28 cellular contexts compared by ENCODE assay signal in the genomic region with DNA sequence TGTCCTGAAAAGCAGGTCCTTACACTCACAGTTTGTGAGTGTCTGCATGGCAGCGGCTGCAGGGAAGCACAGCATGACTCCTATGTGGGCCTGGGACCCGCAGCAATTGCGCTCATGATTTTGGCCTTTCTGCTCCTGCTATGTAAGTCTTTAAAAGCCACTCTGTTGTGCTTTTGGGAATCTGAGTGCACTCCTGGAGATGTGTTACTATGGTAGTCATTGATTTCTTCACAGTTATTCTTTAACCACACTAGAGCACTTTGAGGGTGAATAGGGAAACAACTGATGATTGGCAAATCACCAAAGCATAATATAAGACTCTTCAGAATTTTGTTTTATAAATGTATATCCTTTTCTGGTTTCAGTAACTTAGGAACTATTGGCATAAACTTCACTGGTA. TPM values are rescaled to one million over a fixed set of nuclear protein-coding genes. Genes with fewer than 3 reads are reported as not detected.
DNase-seq lines count a peak whose midpoint lies in the region; ATAC-seq, FAIRE-seq and TF ChIP-seq lines count a peak whose summit lies in the region.
"Had no signal": no experiment of that assay in that cellular context is flagged by ENCODE, and none has a peak within 500 bp of the region (broad histone marks: within the 10 kb centered on the region; RNA-seq: fewer than 3 reads in every experiment).

No MANE protein-coding gene starts in this region.

- H3K4me1 ChIP-seq in HepG2 (ENCODE audit: insufficient read depth, low read length), result peaks cover 8% of the 10 kb centered on the region
- no peaks in the 10 kb centered on the region for H3K4me1 ChIP-seq in upper lobe of right lung
- no peaks in the 10 kb centered on the region for H3K4me1 ChIP-seq in MM.1S (ENCODE audit: low read length)
- H3K4me1 ChIP-seq: A549, SJCRH30 had no signal

- CTCF ChIA-PET in HepG2 (lab: Yijun Ruan, JAX; ENCODE audit: low intra/inter-chr PET ratio, low total read pairs), result no interaction called here

- no peaks in the 10 kb centered on the region for H3F3A ChIP-seq in MM.1S (ENCODE audit: insufficient read depth, low read length)

- H3K27me3 ChIP-seq in HepG2 (ENCODE audit: control insufficient read depth in 1 of 2, insufficient read depth in 2 of 2, low read length in 2 of 2) (no peaks in the 10 kb centered on the region), upper lobe of right lung (no peaks in the 10 kb centered on the region), MM.1S (replicated peaks; ENCODE audit: insufficient read depth, low read length) (no peaks in the 10 kb centered on the region)
- H3K27me3 ChIP-seq: BLaER1 treated with 17β-estradiol and CSF1 and Interleukin-3, amounts not matched to agents 10 nM and 100 nM; SJCRH30 had no signal

- 97% methylated on average over 3 of the region's 3 CpGs for WGBS in HepG2 (ENCODE audit: low lambda C conversion rate)

- H3K27ac ChIP-seq in HepG2 (ENCODE audit: extremely low read length, insufficient read depth, low read length), result peak overlapping the region; percentile 31
- no peak overlapping the region for H3K27ac ChIP-seq in upper lobe of right lung
- H3K27ac ChIP-seq in MM.1S (ENCODE audit: low read length), result no peak overlapping the region
- H3K27ac ChIP-seq: A549; BLaER1 treated with 17β-estradiol and CSF1 and Interleukin-3, amounts not matched to agents 10 nM and 100 nM; PC-9; SJCRH30 had no signal

- TF ChIP-seq RAD21 in HepG2 (CRISPR knock-in tag; IDR thresholded peaks at IDR 0.05), result no peak

- ATAC-seq in HepG2, result peak; percentile 80
- peak; percentile 47 for ATAC-seq in upper lobe of right lung
- no peak for ATAC-seq in GM21619 (IDR thresholded peaks at IDR 0.05; ENCODE audit: unreplicated experiment)
- no peak for ATAC-seq in HG03045 (IDR thresholded peaks at IDR 0.05; ENCODE audit: unreplicated experiment)
- ATAC-seq: A549, Right ventricle myocardium inferior, SK-N-SH treated with all-trans-retinoic acid at 6 μM for 48 hours had no signal

- intact Hi-C loops in HepG2 (cut with micrococcal nuclease; ENCODE audit: unreplicated experiment), result no loop called here
- intact Hi-C loops in upper lobe of right lung (cut with DNase I), result no loop called here

- TF ChIP-seq CTCF in HepG2 (CRISPR knock-in tag; IDR thresholded peaks at IDR 0.05) (no peak), upper lobe of right lung (IDR thresholded peaks at IDR 0.05) (no peak), MM.1S (IDR thresholded peaks at IDR 0.05; ENCODE audit: low read length) (no peak)

- POLR2A ChIA-PET in HepG2 (lab: Yijun Ruan, JAX), result no interaction called here

- no peaks in the 10 kb centered on the region for H3K9me2 ChIP-seq in MM.1S (replicated peaks; ENCODE audit: insufficient read depth, low read length)

- TF ChIP-seq EP300 in HepG2 (IDR thresholded peaks at IDR 0.05; ENCODE audit: low read depth in 2 of 2, low read length in 2 of 2) (no peak), HepG2 (CRISPR knock-in tag; IDR thresholded peaks at IDR 0.05; ENCODE audit: borderline replicate concordance) (no peak)

- DNase-seq in NCI-H128 (lab: John Stamatoyannopoulos, UW; ENCODE audit: unreplicated experiment), result peak; percentile 61
- peak; percentile 47 for DNase-seq in NCI-H345 (lab: John Stamatoyannopoulos, UW)
- DNase-seq in HepG2 (ENCODE audit: low spot score), result no peak
- DNase-seq in upper lobe of right lung, result no peak
- no peak for DNase-seq in MM.1S
- DNase-seq: AML-193; CD4-positive, alpha-beta memory T cell; COR-L47; GF-D8; KBM-7; NCI-H1105 treated with DMSO at 0.1 percent for 48 hours; NCI-H2081; NCI-H526 treated with DMSO at 0.1 percent for 48 hours; PC-9; SJCRH30 had no signal

- H3K4me3 ChIP-seq in HepG2 (replicated peaks in 1 of 3; ENCODE audit: insufficient read depth in 1 of 3, low read depth in 2 of 3, low read length in 3 of 3), result no peak overlapping the region
- H3K4me3 ChIP-seq in upper lobe of right lung, result no peak overlapping the region
- no peak overlapping the region for H3K4me3 ChIP-seq in MM.1S (ENCODE audit: low read length)
- H3K4me3 ChIP-seq: A549; BLaER1 treated with 17β-estradiol and CSF1 and Interleukin-3, amounts not matched to agents 10 nM and 100 nM; PC-9; SJCRH30 had no signal

- H2AFZ ChIP-seq in HepG2 (ENCODE audit: low read length) (no peak overlapping the region), MM.1S (ENCODE audit: low read length) (no peak overlapping the region)
- H2AFZ ChIP-seq: PC-9 had no signal

- FAIRE-seq in HepG2 (lab: Jason Lieb, UNC), result no peak
- FAIRE-seq: A549, GM12891, H54, HTR-8/SVneo had no signal

- H3K9ac ChIP-seq in HepG2 (ENCODE audit: insufficient read depth, low read depth, low read length), result no peak overlapping the region
- no peak overlapping the region for H3K9ac ChIP-seq in MM.1S (ENCODE audit: low read length)
- H3K9ac ChIP-seq: BLaER1 treated with 17β-estradiol and CSF1 and Interleukin-3, amounts not matched to agents 10 nM and 100 nM had no signal

- no TSS peak for BruUV-seq in HepG2 (replicated peaks; lab: Mats Ljungman, UMichigan)

- H3K79me2 ChIP-seq in HepG2 (ENCODE audit: insufficient read depth, low read length), result no peaks in the 10 kb centered on the region
- H3K79me2 ChIP-seq in MM.1S (ENCODE audit: low read length), result no peaks in the 10 kb centered on the region

- H3K9me3 ChIP-seq in HepG2 (ENCODE audit: low read length) (no peaks in the 10 kb centered on the region), upper lobe of right lung (no peaks in the 10 kb centered on the region), MM.1S (replicated peaks; ENCODE audit: insufficient read depth, low read length) (no peaks in the 10 kb centered on the region)
- H3K9me3 ChIP-seq: A549; BLaER1 treated with 17β-estradiol and CSF1 and Interleukin-3, amounts not matched to agents 10 nM and 100 nM; SJCRH30 had no signal

- H4K20me1 ChIP-seq in HepG2 (ENCODE audit: insufficient read depth, low read length) (no peaks in the 10 kb centered on the region), MM.1S (ENCODE audit: insufficient read depth, low read length) (no peaks in the 10 kb centered on the region)
- H4K20me1 ChIP-seq: BLaER1 treated with 17β-estradiol and CSF1 and Interleukin-3, amounts not matched to agents 10 nM and 100 nM had no signal

- H3K36me3 ChIP-seq in HepG2 (replicated peaks in 1 of 2; ENCODE audit: control insufficient read depth in 1 of 2, insufficient read depth in 2 of 2, low read length in 2 of 2) (peaks cover 19 to 61% of the 10 kb centered on the region in 2 experiments), upper lobe of right lung (no peaks in the 10 kb centered on the region), MM.1S (replicated peaks; ENCODE audit: insufficient read depth, low read length) (no peaks in the 10 kb centered on the region)
- H3K36me3 ChIP-seq: SJCRH30 had no signal

- in situ Hi-C loops in HepG2 (cut with HindIII; ENCODE audit: extremely low pct_ligation_motif_present, low pct_unique_long_range_greater_than_20kb), result no loop called here

- no peak for TF ChIP-seq POLR2A in HepG2 (IDR thresholded peaks at IDR 0.05; ENCODE audit: insufficient read depth in 1 of 2, low read depth in 2 of 2, low read length in 2 of 2)

- H3K4me2 ChIP-seq in HepG2 (ENCODE audit: low read depth, low read length) (no peak overlapping the region), MM.1S (ENCODE audit: low read depth, low read length) (no peak overlapping the region)
- H3K4me2 ChIP-seq: A549; BLaER1 treated with 17β-estradiol and CSF1 and Interleukin-3, amounts not matched to agents 10 nM and 100 nM; PC-9 had no signal

RNA-seq across cellular contexts. Expression of gene DSG2, which starts 40.9 kb away (rescaled TPM):
- total RNA-seq in HepG2 (2016; rRNA removed; fragmentation: Illumina TruSeq; extraction: Trizol) (23.3 and 24.4 TPM in 2 replicates), upper lobe of right lung (34.2 TPM)
- total RNA-seq in HepG2 (2016; cell fraction: cytosol; rRNA removed; fragmentation: Illumina TruSeq; extraction: Trizol; ENCODE audit: low read depth), result 2.1 TPM in 2 replicates
- total RNA-seq in HepG2 (2016; cell fraction: insoluble cytoplasmic fraction; rRNA removed; fragmentation: Illumina TruSeq; extraction: Trizol), result 21.9 TPM in 2 replicates
- 7.9 and 9.7 TPM in 2 replicates for total RNA-seq in HepG2 (2016; cell fraction: membrane; rRNA removed; fragmentation: Illumina TruSeq; extraction: Trizol)
- 39.4 and 49.1 TPM in 2 replicates for total RNA-seq in HepG2 (2016; cell fraction: nucleus; rRNA removed; fragmentation: Illumina TruSeq; extraction: Trizol)
- 66.7 and 68.7 TPM in 2 replicates for polyA plus RNA-seq in HepG2 (2011; rRNA removed)
- 41.8 and 63.9 TPM in 2 replicates for polyA plus RNA-seq in HepG2 (2011; cell fraction: cytosol; rRNA removed)
- 13.3 and 19.3 TPM in 2 replicates for polyA plus RNA-seq in HepG2 (2011; cell fraction: nucleus; rRNA removed)
- polyA plus RNA-seq in HepG2 (2012), result 64.4 and 66.0 TPM in 2 replicates
- polyA plus RNA-seq in HepG2 (2016; cell fraction: cytosol; fragmentation: Illumina TruSeq; extraction: Trizol; ENCODE audit: low read depth), result 0.94 and 1.2 TPM in 2 replicates
- 19.4 and 19.6 TPM in 2 replicates for polyA plus RNA-seq in HepG2 (2016; cell fraction: insoluble cytoplasmic fraction; fragmentation: Illumina TruSeq; extraction: Trizol; ENCODE audit: low read depth)
- 2.8 and 3.7 TPM in 2 replicates for polyA plus RNA-seq in HepG2 (2016; cell fraction: membrane; fragmentation: Illumina TruSeq; extraction: Trizol; ENCODE audit: low read depth)
- 36.8 and 38.2 TPM in 2 replicates for polyA plus RNA-seq in HepG2 (2016; cell fraction: nucleus; fragmentation: Illumina TruSeq; extraction: Trizol; ENCODE audit: insufficient read depth, low read depth)
- polyA minus RNA-seq in HepG2 (2011; rRNA and poly(A)+ RNA removed; ENCODE audit: low replicate concordance), result 50.3 and 58.4 TPM in 2 replicates
- 60.3 and 74.6 TPM in 2 replicates for polyA minus RNA-seq in HepG2 (2011; cell fraction: cytosol; rRNA and poly(A)+ RNA removed)
- polyA minus RNA-seq in HepG2 (2011; cell fraction: nucleus; rRNA and poly(A)+ RNA removed), result 28.8 and 46.7 TPM in 2 replicates
- total RNA-seq: CD4-positive, alpha-beta memory T cell had no signal
- polyA plus RNA-seq: CD4-positive, alpha-beta memory T cell had no signal

RNA-seq across cellular contexts. Expression of gene TTR, which starts 52.8 kb away (rescaled TPM):
- total RNA-seq in HepG2 (2016; rRNA removed; fragmentation: Illumina TruSeq; extraction: Trizol), result 42.2 and 91.3 TPM in 2 replicates
- total RNA-seq in HepG2 (2016; cell fraction: cytosol; rRNA removed; fragmentation: Illumina TruSeq; extraction: Trizol; ENCODE audit: low read depth), result 32.4 and 39.4 TPM in 2 replicates
- total RNA-seq in HepG2 (2016; cell fraction: insoluble cytoplasmic fraction; rRNA removed; fragmentation: Illumina TruSeq; extraction: Trizol), result 43.7 and 93.2 TPM in 2 replicates
- total RNA-seq in HepG2 (2016; cell fraction: membrane; rRNA removed; fragmentation: Illumina TruSeq; extraction: Trizol), result 21.6 and 22.8 TPM in 2 replicates
- total RNA-seq in HepG2 (2016; cell fraction: nucleus; rRNA removed; fragmentation: Illumina TruSeq; extraction: Trizol), result 86.3 and 86.4 TPM in 2 replicates
- 496 and 510 TPM in 2 replicates for polyA plus RNA-seq in HepG2 (2011; rRNA removed)
- 553 and 814 TPM in 2 replicates for polyA plus RNA-seq in HepG2 (2011; cell fraction: cytosol; rRNA removed)
- polyA plus RNA-seq in HepG2 (2011; cell fraction: nucleus; rRNA removed), result 104 and 171 TPM in 2 replicates
- polyA plus RNA-seq in HepG2 (2012), result 275 and 517 TPM in 2 replicates
- polyA plus RNA-seq in HepG2 (2016; cell fraction: cytosol; fragmentation: Illumina TruSeq; extraction: Trizol; ENCODE audit: low read depth), result 43.9 and 49.7 TPM in 2 replicates
- polyA plus RNA-seq in HepG2 (2016; cell fraction: insoluble cytoplasmic fraction; fragmentation: Illumina TruSeq; extraction: Trizol; ENCODE audit: low read depth), result 60.6 and 70.2 TPM in 2 replicates
- polyA plus RNA-seq in HepG2 (2016; cell fraction: membrane; fragmentation: Illumina TruSeq; extraction: Trizol; ENCODE audit: low read depth), result 22.7 and 27.7 TPM in 2 replicates
- polyA plus RNA-seq in HepG2 (2016; cell fraction: nucleus; fragmentation: Illumina TruSeq; extraction: Trizol; ENCODE audit: insufficient read depth, low read depth), result 195 and 215 TPM in 2 replicates
- polyA minus RNA-seq in HepG2 (2011; rRNA and poly(A)+ RNA removed; ENCODE audit: low replicate concordance), result 563 TPM in 1 of 2 replicates, not detected in the other
- polyA minus RNA-seq in HepG2 (2011; cell fraction: cytosol; rRNA and poly(A)+ RNA removed), result 185 and 329 TPM in 2 replicates
- polyA minus RNA-seq in HepG2 (2011; cell fraction: nucleus; rRNA and poly(A)+ RNA removed), result 160 and 198 TPM in 2 replicates
- total RNA-seq in upper lobe of right lung, result not detected
- total RNA-seq: CD4-positive, alpha-beta memory T cell; LHCN-M2; MCF 10A; NCI-H460; PC-9; Right ventricle myocardium inferior; RPMI7951; SJCRH30 had no signal
- polyA plus RNA-seq: CD4-positive, alpha-beta memory T cell had no signal

Comparison
In these comparisons a context has a peak if more than half of its experiments do, and no peak if none do; other contexts are left out.
1. DNase-seq: peak in NCI-H128 (single experiment) and NCI-H345 (single experiment); none in HepG2 (single experiment), upper lobe of right lung (single experiment) and MM.1S (single experiment).
2. ATAC-seq: peak in HepG2 (single experiment) and upper lobe of right lung (single experiment); none in GM21619 (single experiment) and HG03045 (single experiment).
3. RNA of gene TTR, which starts 52.8 kb away (total RNA-seq): 21.6 to 93.2 TPM in HepG2; not detected in upper lobe of right lung (single experiment); every median in the first group is over 10 times any median in the second.